In genomic region chr17:78787444-78787843, GRCh38 we compare ENCODE assay signal across 1 cellular context.
TF ChIP-seq lines count a peak whose summit lies in the region.

No MANE protein-coding gene starts in this region.

TF ChIP-seq in K562, 482 proteins besides CTCF, POLR2A, EP300 and RAD21 (continues in another document):
- TF ChIP-seq SMARCE1 (IDR thresholded peaks at IDR 0.05) (0 out of 2 replicates have a peak, but pooled peaks have one; percentile 52), PHB2 (IDR thresholded peaks at IDR 0.05; ENCODE audit: low read depth) (no peak), DACH1 (IDR thresholded peaks at IDR 0.05; ENCODE audit: partially characterized antibody) (peak; percentile 18), U2AF2 (optimal IDR thresholded peaks at IDR 0.05; ENCODE audit: low read depth, low read length) (no peak), CAMTA2 (CRISPR knock-in tag; conservative IDR thresholded peaks at IDR 0.05) (no peak), PPARD (CRISPR knock-in tag; IDR thresholded peaks at IDR 0.05) (no peak), ZNF282 (CRISPR knock-in tag; IDR thresholded peaks at IDR 0.05) (no peak), BRF1 (IDR thresholded peaks at IDR 0.05; ENCODE audit: borderline replicate concordance, extremely low read depth, insufficient read length) (no peak), TCF3 (CRISPR knock-in tag; IDR thresholded peaks at IDR 0.05) (peak; percentile 74), ZMIZ1 (IDR thresholded peaks at IDR 0.05; ENCODE audit: low read depth in 2 of 2, low read length in 2 of 2) (no peak), NR1H2 (CRISPR knock-in tag; IDR thresholded peaks at IDR 0.05) (no peak), CBFA2T2 (conservative IDR thresholded peaks at IDR 0.05) (peak; percentile 60), TEAD4 (IDR thresholded peaks at IDR 0.05; ENCODE audit: low read length) (peak; percentile 67), TEAD4 (CRISPR knock-in tag; IDR thresholded peaks at IDR 0.05; ENCODE audit: borderline replicate concordance) (no peak), JUND (IDR thresholded peaks at IDR 0.05; ENCODE audit: borderline replicate concordance, low read depth, low read length) (peak; percentile 51), JUND (tag; IDR thresholded peaks at IDR 0.05; ENCODE audit: borderline replicate concordance, low read depth, low read length) (no peak; the same call in 2 of the 3 replicates), HNRNPK (IDR thresholded peaks at IDR 0.05; ENCODE audit: low read depth, low read length, poor library complexity, severe bottlenecking) (no peak), TARDBP (IDR thresholded peaks at IDR 0.05) (no peak), TBP (optimal IDR thresholded peaks at IDR 0.05; ENCODE audit: low read depth, low read length) (no peak), ZNF134 (CRISPR knock-in tag; conservative IDR thresholded peaks at IDR 0.05) (no peak), STAT5A (IDR thresholded peaks at IDR 0.05; ENCODE audit: borderline replicate concordance, low read length) (peak; percentile 17; the same call in 1 of the 2 replicates), MYC (IDR thresholded peaks at IDR 0.05; ENCODE audit: low read depth, low read length) (no peak), MYC (CRISPR knock-in tag; IDR thresholded peaks at IDR 0.05; ENCODE audit: borderline replicate concordance, low read depth) (no peak), TRIM24 (IDR thresholded peaks at IDR 0.05) (0 out of 4 replicates have a peak, but pooled peaks of 1 of the 2 experiments have one; percentile 23), KDM1A (IDR thresholded peaks at IDR 0.05) (peak in 1 of 2 experiments; percentile 53; a peak in 3 of 4 replicates), TOE1 (IDR thresholded peaks at IDR 0.05; ENCODE audit: borderline replicate concordance) (peak; percentile 14; the same call in 1 of the 2 replicates), TOE1 (CRISPR knock-in tag; IDR thresholded peaks at IDR 0.05; ENCODE audit: borderline replicate concordance, low read depth) (no peak), FOXK2 (conservative IDR thresholded peaks at IDR 0.05 in 1 of 2, IDR thresholded peaks at IDR 0.05 in 1 of 2; ENCODE audit: low read depth in 2 of 2) (peak in 1 of 2 experiments; percentile 51; a peak in 1 of 4 replicates), MTA2 (IDR thresholded peaks at IDR 0.05; ENCODE audit: low read depth) (peak; percentile 42), MAFG (tag; conservative IDR thresholded peaks at IDR 0.05) (peak; percentile 32; the same call in 1 of the 2 replicates), MXI1 (IDR thresholded peaks at IDR 0.05; ENCODE audit: low read depth, low read length) (no peak), PTRF (tag; IDR thresholded peaks at IDR 0.05) (no peak), CBX3 (IDR thresholded peaks at IDR 0.05; ENCODE audit: borderline replicate concordance in 1 of 2, low read length in 2 of 2) (peak in 1 of 2 experiments; percentile 62; a peak in 1 of 3 replicates), SP1 (CRISPR knock-in tag; IDR thresholded peaks at IDR 0.05) (0 out of 2 replicates have a peak, but pooled peaks have one; percentile 18), HDAC8 (tag; IDR thresholded peaks at IDR 0.05) (no peak), ZNF507 (tag; conservative IDR thresholded peaks at IDR 0.05) (no peak), BHLHE40 (IDR thresholded peaks at IDR 0.05; ENCODE audit: low read length) (peak; percentile 49; the same call in 1 of the 2 replicates), DPF2 (IDR thresholded peaks at IDR 0.05) (peak; percentile 76), FOSL1 (tag; conservative IDR thresholded peaks at IDR 0.05) (peak; percentile 88), FIP1L1 (IDR thresholded peaks at IDR 0.05; ENCODE audit: low read depth, low read length, poor library complexity, severe bottlenecking) (no peak), BMI1 (IDR thresholded peaks at IDR 0.05; ENCODE audit: low read length) (no peak), SAFB2 (IDR thresholded peaks at IDR 0.05; ENCODE audit: borderline replicate concordance, low read depth, low read length, severe bottlenecking) (no peak), MAFK (IDR thresholded peaks at IDR 0.05; ENCODE audit: low read length) (no peak), CBFA2T3 (IDR thresholded peaks at IDR 0.05) (peak; percentile 74), SRF (CRISPR knock-in tag; IDR thresholded peaks at IDR 0.05) (peak in 1 of 2 experiments; percentile 85; a peak in 2 of 4 replicates), ZFP91 (CRISPR knock-in tag; IDR thresholded peaks at IDR 0.05) (no peak), PHTF2 (CRISPR knock-in tag; IDR thresholded peaks at IDR 0.05) (no peak), TAL1 (IDR thresholded peaks at IDR 0.05) (peak; percentile 62), E2F3 (CRISPR knock-in tag; IDR thresholded peaks at IDR 0.05) (no peak), ZNF165 (CRISPR knock-in tag; IDR thresholded peaks at IDR 0.05; ENCODE audit: borderline replicate concordance) (no peak), RFX5 (IDR thresholded peaks at IDR 0.05; ENCODE audit: low read depth, low read length) (no peak), NFIC (IDR thresholded peaks at IDR 0.05) (no peak), ZEB2 (IDR thresholded peaks at IDR 0.05) (peak; percentile 63; the same call in 1 of the 2 replicates), SPI1 (IDR thresholded peaks at IDR 0.05; ENCODE audit: borderline replicate concordance, low read depth, low read length) (no peak), NFYB (IDR thresholded peaks at IDR 0.05; ENCODE audit: extremely low read depth, insufficient read length) (no peak), ID3 (CRISPR knock-in tag; IDR thresholded peaks at IDR 0.05) (no peak), ID3 (tag; IDR thresholded peaks at IDR 0.05) (no peak), ARID1B (IDR thresholded peaks at IDR 0.05) (peak; percentile 77), PCBP1 (IDR thresholded peaks at IDR 0.05; ENCODE audit: low read depth, low read length, poor library complexity, severe bottlenecking) (no peak), C11orf30 (IDR thresholded peaks at IDR 0.05; ENCODE audit: low read depth) (peak; percentile 38; the same call in 1 of the 2 replicates), TRIM28 (IDR thresholded peaks at IDR 0.05) (0 out of 2 replicates have a peak, but pooled peaks have one; percentile 49), ZNF717 (CRISPR knock-in tag; IDR thresholded peaks at IDR 0.05) (no peak), KLF16 (IDR thresholded peaks at IDR 0.05) (0 out of 2 replicates have a peak, but pooled peaks have one; percentile 18), KLF10 (CRISPR knock-in tag; IDR thresholded peaks at IDR 0.05) (no peak), ZFX (CRISPR knock-in tag; IDR thresholded peaks at IDR 0.05) (no peak), IFI16 (CRISPR knock-in tag; IDR thresholded peaks at IDR 0.05) (no peak), ZNF398 (CRISPR knock-in tag; IDR thresholded peaks at IDR 0.05) (no peak), ZNF316 (IDR thresholded peaks at IDR 0.05) (peak; percentile 88), ZBTB1 (CRISPR knock-in tag; IDR thresholded peaks at IDR 0.05; ENCODE audit: borderline replicate concordance, low read depth) (no peak), SMARCA4 (IDR thresholded peaks at IDR 0.05) (peak; percentile 61), ZNF12 (CRISPR knock-in tag; IDR thresholded peaks at IDR 0.05) (no peak), TCF7L2 (IDR thresholded peaks at IDR 0.05; ENCODE audit: low read depth, low read length) (no peak)
- TF ChIP-seq, protein P1, sequence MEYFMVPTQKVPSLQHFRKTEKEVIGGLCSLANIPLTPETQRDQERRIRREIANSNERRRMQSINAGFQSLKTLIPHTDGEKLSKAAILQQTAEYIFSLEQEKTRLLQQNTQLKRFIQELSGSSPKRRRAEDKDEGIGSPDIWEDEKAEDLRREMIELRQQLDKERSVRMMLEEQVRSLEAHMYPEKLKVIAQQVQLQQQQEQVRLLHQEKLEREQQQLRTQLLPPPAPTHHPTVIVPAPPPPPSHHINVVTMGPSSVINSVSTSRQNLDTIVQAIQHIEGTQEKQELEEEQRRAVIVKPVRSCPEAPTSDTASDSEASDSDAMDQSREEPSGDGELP (CRISPR knock-in tag; IDR thresholded peaks at IDR 0.05; ENCODE audit: borderline replicate concordance): peak; percentile 55
- TF ChIP-seq, protein P2, sequence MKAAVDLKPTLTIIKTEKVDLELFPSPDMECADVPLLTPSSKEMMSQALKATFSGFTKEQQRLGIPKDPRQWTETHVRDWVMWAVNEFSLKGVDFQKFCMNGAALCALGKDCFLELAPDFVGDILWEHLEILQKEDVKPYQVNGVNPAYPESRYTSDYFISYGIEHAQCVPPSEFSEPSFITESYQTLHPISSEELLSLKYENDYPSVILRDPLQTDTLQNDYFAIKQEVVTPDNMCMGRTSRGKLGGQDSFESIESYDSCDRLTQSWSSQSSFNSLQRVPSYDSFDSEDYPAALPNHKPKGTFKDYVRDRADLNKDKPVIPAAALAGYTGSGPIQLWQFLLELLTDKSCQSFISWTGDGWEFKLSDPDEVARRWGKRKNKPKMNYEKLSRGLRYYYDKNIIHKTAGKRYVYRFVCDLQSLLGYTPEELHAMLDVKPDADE (conservative IDR thresholded peaks at IDR 0.05; ENCODE audit: control insufficient read depth, low read depth, low read length): no peak
- TF ChIP-seq, protein P3, sequence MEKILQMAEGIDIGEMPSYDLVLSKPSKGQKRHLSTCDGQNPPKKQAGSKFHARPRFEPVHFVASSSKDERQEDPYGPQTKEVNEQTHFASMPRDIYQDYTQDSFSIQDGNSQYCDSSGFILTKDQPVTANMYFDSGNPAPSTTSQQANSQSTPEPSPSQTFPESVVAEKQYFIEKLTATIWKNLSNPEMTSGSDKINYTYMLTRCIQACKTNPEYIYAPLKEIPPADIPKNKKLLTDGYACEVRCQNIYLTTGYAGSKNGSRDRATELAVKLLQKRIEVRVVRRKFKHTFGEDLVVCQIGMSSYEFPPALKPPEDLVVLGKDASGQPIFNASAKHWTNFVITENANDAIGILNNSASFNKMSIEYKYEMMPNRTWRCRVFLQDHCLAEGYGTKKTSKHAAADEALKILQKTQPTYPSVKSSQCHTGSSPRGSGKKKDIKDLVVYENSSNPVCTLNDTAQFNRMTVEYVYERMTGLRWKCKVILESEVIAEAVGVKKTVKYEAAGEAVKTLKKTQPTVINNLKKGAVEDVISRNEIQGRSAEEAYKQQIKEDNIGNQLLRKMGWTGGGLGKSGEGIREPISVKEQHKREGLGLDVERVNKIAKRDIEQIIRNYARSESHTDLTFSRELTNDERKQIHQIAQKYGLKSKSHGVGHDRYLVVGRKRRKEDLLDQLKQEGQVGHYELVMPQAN (IDR thresholded peaks at IDR 0.05; ENCODE audit: borderline replicate concordance): no peak
